Comparison of ENCODE assay signal across 3 cellular contexts in genomic region chr22:39156093-39156492, GRCh38. TPM values are rescaled to one million over a fixed set of nuclear protein-coding genes. Genes with fewer than 3 reads are reported as not detected.
"Had no signal": no experiment of that assay in that cellular context is flagged by ENCODE, and none has a peak within 500 bp of the region (broad histone marks: within the 10 kb centered on the region; RNA-seq: fewer than 3 reads in every experiment).

No MANE protein-coding gene starts in this region.

RNA-seq across cellular contexts. Expression of gene APOBEC3H, which starts 59.0 kb away (rescaled TPM):
- total RNA-seq: GM23338, HT-29 had no signal
- polyA plus RNA-seq: GM23338, IMR-90 had no signal
